1 cellular context compared by ENCODE assay signal in the genomic region with DNA sequence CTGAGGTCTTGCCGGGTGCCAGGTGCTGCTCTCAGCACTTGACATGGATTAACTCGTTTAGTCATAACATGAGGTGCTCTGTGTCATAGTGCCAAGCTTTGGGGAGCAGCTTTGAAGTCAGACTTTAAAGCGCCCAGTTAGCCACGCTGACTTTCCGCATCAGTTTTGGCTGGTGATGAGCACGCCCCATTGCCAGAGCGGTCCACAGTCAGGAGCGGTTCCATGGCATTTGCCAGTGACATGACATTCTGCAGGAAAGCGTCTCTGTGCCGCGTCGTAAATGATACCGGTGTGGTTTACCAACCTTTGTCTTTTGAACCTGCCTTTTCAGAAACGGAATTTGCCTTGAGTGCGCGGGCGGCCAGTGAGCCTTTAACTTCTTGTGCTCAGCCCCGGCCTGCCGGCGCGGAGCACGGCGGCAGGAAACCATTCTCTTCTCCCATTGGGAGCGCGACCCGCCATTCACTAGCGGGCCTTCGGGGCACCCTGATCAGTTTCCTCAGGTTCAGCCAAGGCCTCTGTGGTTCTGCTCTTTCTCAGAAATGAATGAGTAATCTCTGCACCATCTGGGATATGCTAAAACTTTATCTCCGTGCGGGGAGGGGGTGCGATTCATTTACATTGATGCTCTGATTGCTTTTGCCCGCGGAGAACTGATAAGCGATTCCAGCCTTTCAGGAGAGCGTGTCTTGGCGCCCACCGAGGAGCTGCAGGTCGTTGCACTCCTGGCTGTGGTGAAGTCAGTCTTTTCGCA.
A peak's percentile ranks its signal among the peaks of the same experiment; 100 is the strongest.
TF ChIP-seq lines count a peak whose summit lies in the region.

No MANE protein-coding gene starts in this region.

TF ChIP-seq in HepG2, 621 proteins besides CTCF, POLR2A, EP300 and RAD21 (continued from another document and continues in another):
- TF ChIP-seq, protein P1, sequence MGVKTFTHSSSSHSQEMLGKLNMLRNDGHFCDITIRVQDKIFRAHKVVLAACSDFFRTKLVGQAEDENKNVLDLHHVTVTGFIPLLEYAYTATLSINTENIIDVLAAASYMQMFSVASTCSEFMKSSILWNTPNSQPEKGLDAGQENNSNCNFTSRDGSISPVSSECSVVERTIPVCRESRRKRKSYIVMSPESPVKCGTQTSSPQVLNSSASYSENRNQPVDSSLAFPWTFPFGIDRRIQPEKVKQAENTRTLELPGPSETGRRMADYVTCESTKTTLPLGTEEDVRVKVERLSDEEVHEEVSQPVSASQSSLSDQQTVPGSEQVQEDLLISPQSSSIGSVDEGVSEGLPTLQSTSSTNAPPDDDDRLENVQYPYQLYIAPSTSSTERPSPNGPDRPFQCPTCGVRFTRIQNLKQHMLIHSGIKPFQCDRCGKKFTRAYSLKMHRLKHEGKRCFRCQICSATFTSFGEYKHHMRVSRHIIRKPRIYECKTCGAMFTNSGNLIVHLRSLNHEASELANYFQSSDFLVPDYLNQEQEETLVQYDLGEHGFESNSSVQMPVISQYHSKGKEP (CRISPR knock-in tag; IDR thresholded peaks at IDR 0.05): no peak
- TF ChIP-seq MAZ (IDR thresholded peaks at IDR 0.05; ENCODE audit: borderline replicate concordance, low read depth, low read length) (no peak), MAZ (CRISPR knock-in tag; IDR thresholded peaks at IDR 0.05; ENCODE audit: low read depth) (no peak), RBFOX2 (IDR thresholded peaks at IDR 0.05; ENCODE audit: low read depth, low read length) (0 out of 2 replicates have a peak, but pooled peaks have one; percentile 32), NFE2L1 (CRISPR knock-in tag; IDR thresholded peaks at IDR 0.05; ENCODE audit: borderline replicate concordance) (no peak), ZNF891 (CRISPR knock-in tag; IDR thresholded peaks at IDR 0.05) (no peak), TCF12 (IDR thresholded peaks at IDR 0.05) (no peak), TCF12 (CRISPR knock-in tag; IDR thresholded peaks at IDR 0.05) (no peak), HNF4A (CRISPR knock-in tag; IDR thresholded peaks at IDR 0.05) (peak; percentile 3), SP1 (IDR thresholded peaks at IDR 0.05) (no peak), SP1 (CRISPR knock-in tag; IDR thresholded peaks at IDR 0.05) (no peak), NFKBIZ (CRISPR knock-in tag; IDR thresholded peaks at IDR 0.05) (no peak), ATAD3A (CRISPR knock-in tag; IDR thresholded peaks at IDR 0.05) (no peak), ZNF350 (CRISPR knock-in tag; IDR thresholded peaks at IDR 0.05; ENCODE audit: borderline replicate concordance, low read depth) (no peak), JARID2 (CRISPR knock-in tag; IDR thresholded peaks at IDR 0.05; ENCODE audit: insufficient replicate concordance) (no peak), TBP (CRISPR knock-in tag; IDR thresholded peaks at IDR 0.05) (no peak), ZMAT3 (CRISPR knock-in tag; conservative IDR thresholded peaks at IDR 0.05) (no peak), BORCS8-MEF2B (CRISPR knock-in tag; IDR thresholded peaks at IDR 0.05) (no peak), MAFK (conservative IDR thresholded peaks at IDR 0.05 in 1 of 2, IDR thresholded peaks at IDR 0.05 in 1 of 2; ENCODE audit: low read length in 2 of 2) (no peak), ZNF777 (CRISPR knock-in tag; IDR thresholded peaks at IDR 0.05) (no peak), YEATS4 (CRISPR knock-in tag; IDR thresholded peaks at IDR 0.05; ENCODE audit: borderline replicate concordance) (peak; percentile 47; the same call in 1 of the 2 replicates), TAF1 (CRISPR knock-in tag; IDR thresholded peaks at IDR 0.05) (no peak), ZNF652 (CRISPR knock-in tag; IDR thresholded peaks at IDR 0.05; ENCODE audit: borderline replicate concordance, low read depth) (no peak), ZNF615 (CRISPR knock-in tag; IDR thresholded peaks at IDR 0.05; ENCODE audit: borderline replicate concordance) (no peak), ZNF207 (IDR thresholded peaks at IDR 0.05; ENCODE audit: borderline replicate concordance) (no peak), ZNF224 (CRISPR knock-in tag; IDR thresholded peaks at IDR 0.05) (no peak), ZNF296 (CRISPR knock-in tag; conservative IDR thresholded peaks at IDR 0.05) (no peak), ZNF619 (CRISPR knock-in tag; IDR thresholded peaks at IDR 0.05) (no peak), HES4 (CRISPR knock-in tag; IDR thresholded peaks at IDR 0.05; ENCODE audit: borderline replicate concordance) (no peak), TBX2 (CRISPR knock-in tag; IDR thresholded peaks at IDR 0.05; ENCODE audit: borderline replicate concordance) (no peak), ZNF776 (CRISPR knock-in tag; IDR thresholded peaks at IDR 0.05) (no peak), ZNF792 (CRISPR knock-in tag; IDR thresholded peaks at IDR 0.05) (no peak), ZNF605 (CRISPR knock-in tag; IDR thresholded peaks at IDR 0.05) (no peak), RXRB (CRISPR knock-in tag; IDR thresholded peaks at IDR 0.05; ENCODE audit: borderline replicate concordance) (no peak), HHEX (CRISPR knock-in tag; IDR thresholded peaks at IDR 0.05) (no peak), NR3C1 (CRISPR knock-in tag; IDR thresholded peaks at IDR 0.05) (no peak), KMT2B (CRISPR knock-in tag; IDR thresholded peaks at IDR 0.05) (no peak), PLRG1 (conservative IDR thresholded peaks at IDR 0.05) (no peak), ZNF292 (CRISPR knock-in tag; IDR thresholded peaks at IDR 0.05; ENCODE audit: borderline replicate concordance, low read depth) (peak; percentile 51; the same call in 1 of the 2 replicates), SALL1 (CRISPR knock-in tag; IDR thresholded peaks at IDR 0.05) (peak; percentile 67), AGO2 (optimal IDR thresholded peaks at IDR 0.05; ENCODE audit: low read depth, low read length) (no peak), MED8 (CRISPR knock-in tag; IDR thresholded peaks at IDR 0.05; ENCODE audit: insufficient replicate concordance) (no peak), KMT2A (CRISPR knock-in tag; IDR thresholded peaks at IDR 0.05) (peak; percentile 46; the same call in 1 of the 2 replicates), ZNF713 (CRISPR knock-in tag; IDR thresholded peaks at IDR 0.05) (no peak), XBP1 (CRISPR knock-in tag; IDR thresholded peaks at IDR 0.05) (no peak), ELF3 (CRISPR knock-in tag; IDR thresholded peaks at IDR 0.05) (no peak), TGIF2 (CRISPR knock-in tag; IDR thresholded peaks at IDR 0.05) (no peak), CBFB (CRISPR knock-in tag; IDR thresholded peaks at IDR 0.05) (0 out of 2 replicates have a peak, but pooled peaks have one; percentile 25), PCBP1 (IDR thresholded peaks at IDR 0.05; ENCODE audit: borderline replicate concordance, low read depth, low read length) (no peak), KDM6A (CRISPR knock-in tag; IDR thresholded peaks at IDR 0.05; ENCODE audit: low read depth) (no peak), MYC (CRISPR knock-in tag; IDR thresholded peaks at IDR 0.05; ENCODE audit: borderline replicate concordance) (peak; percentile 29; the same call in 1 of the 2 replicates), NFYB (CRISPR knock-in tag; IDR thresholded peaks at IDR 0.05) (peak; percentile 61), AKAP8 (CRISPR knock-in tag; IDR thresholded peaks at IDR 0.05) (no peak)
- TF ChIP-seq, protein P2, sequence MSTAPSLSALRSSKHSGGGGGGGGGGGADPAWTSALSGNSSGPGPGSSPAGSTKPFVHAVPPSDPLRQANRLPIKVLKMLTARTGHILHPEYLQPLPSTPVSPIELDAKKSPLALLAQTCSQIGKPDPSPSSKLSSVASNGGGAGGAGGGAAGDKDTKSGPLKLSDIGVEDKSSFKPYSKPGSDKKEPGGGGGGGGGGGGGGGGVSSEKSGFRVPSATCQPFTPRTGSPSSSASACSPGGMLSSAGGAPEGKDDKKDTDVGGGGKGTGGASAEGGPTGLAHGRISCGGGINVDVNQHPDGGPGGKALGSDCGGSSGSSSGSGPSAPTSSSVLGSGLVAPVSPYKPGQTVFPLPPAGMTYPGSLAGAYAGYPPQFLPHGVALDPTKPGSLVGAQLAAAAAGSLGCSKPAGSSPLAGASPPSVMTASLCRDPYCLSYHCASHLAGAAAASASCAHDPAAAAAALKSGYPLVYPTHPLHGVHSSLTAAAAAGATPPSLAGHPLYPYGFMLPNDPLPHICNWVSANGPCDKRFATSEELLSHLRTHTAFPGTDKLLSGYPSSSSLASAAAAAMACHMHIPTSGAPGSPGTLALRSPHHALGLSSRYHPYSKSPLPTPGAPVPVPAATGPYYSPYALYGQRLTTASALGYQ (CRISPR knock-in tag; IDR thresholded peaks at IDR 0.05): no peak
- TF ChIP-seq, protein P3, sequence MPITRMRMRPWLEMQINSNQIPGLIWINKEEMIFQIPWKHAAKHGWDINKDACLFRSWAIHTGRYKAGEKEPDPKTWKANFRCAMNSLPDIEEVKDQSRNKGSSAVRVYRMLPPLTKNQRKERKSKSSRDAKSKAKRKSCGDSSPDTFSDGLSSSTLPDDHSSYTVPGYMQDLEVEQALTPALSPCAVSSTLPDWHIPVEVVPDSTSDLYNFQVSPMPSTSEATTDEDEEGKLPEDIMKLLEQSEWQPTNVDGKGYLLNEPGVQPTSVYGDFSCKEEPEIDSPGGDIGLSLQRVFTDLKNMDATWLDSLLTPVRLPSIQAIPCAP (CRISPR knock-in tag; IDR thresholded peaks at IDR 0.05; ENCODE audit: low read depth): no peak
- TF ChIP-seq, protein P4, sequence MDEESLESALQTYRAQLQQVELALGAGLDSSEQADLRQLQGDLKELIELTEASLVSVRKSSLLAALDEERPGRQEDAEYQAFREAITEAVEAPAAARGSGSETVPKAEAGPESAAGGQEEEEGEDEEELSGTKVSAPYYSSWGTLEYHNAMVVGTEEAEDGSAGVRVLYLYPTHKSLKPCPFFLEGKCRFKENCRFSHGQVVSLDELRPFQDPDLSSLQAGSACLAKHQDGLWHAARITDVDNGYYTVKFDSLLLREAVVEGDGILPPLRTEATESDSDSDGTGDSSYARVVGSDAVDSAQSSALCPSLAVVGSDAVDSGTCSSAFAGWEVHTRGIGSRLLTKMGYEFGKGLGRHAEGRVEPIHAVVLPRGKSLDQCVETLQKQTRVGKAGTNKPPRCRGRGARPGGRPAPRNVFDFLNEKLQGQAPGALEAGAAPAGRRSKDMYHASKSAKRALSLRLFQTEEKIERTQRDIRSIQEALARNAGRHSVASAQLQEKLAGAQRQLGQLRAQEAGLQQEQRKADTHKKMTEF (CRISPR knock-in tag; IDR thresholded peaks at IDR 0.05): no peak
- TF ChIP-seq, protein P5, sequence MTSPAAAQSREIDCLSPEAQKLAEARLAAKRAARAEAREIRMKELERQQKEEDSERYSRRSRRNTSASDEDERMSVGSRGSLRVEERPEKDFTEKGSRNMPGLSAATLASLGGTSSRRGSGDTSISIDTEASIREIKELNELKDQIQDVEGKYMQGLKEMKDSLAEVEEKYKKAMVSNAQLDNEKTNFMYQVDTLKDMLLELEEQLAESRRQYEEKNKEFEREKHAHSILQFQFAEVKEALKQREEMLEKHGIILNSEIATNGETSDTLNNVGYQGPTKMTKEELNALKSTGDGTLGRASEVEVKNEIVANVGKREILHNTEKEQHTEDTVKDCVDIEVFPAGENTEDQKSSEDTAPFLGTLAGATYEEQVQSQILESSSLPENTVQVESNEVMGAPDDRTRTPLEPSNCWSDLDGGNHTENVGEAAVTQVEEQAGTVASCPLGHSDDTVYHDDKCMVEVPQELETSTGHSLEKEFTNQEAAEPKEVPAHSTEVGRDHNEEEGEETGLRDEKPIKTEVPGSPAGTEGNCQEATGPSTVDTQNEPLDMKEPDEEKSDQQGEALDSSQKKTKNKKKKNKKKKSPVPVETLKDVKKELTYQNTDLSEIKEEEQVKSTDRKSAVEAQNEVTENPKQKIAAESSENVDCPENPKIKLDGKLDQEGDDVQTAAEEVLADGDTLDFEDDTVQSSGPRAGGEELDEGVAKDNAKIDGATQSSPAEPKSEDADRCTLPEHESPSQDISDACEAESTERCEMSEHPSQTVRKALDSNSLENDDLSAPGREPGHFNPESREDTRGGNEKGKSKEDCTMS (CRISPR knock-in tag; conservative IDR thresholded peaks at IDR 0.05): no peak
- TF ChIP-seq, protein P6, sequence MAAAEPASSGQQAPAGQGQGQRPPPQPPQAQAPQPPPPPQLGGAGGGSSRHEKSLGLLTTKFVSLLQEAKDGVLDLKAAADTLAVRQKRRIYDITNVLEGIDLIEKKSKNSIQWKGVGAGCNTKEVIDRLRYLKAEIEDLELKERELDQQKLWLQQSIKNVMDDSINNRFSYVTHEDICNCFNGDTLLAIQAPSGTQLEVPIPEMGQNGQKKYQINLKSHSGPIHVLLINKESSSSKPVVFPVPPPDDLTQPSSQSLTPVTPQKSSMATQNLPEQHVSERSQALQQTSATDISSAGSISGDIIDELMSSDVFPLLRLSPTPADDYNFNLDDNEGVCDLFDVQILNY (CRISPR knock-in tag; conservative IDR thresholded peaks at IDR 0.05): no peak
- TF ChIP-seq, protein P7, sequence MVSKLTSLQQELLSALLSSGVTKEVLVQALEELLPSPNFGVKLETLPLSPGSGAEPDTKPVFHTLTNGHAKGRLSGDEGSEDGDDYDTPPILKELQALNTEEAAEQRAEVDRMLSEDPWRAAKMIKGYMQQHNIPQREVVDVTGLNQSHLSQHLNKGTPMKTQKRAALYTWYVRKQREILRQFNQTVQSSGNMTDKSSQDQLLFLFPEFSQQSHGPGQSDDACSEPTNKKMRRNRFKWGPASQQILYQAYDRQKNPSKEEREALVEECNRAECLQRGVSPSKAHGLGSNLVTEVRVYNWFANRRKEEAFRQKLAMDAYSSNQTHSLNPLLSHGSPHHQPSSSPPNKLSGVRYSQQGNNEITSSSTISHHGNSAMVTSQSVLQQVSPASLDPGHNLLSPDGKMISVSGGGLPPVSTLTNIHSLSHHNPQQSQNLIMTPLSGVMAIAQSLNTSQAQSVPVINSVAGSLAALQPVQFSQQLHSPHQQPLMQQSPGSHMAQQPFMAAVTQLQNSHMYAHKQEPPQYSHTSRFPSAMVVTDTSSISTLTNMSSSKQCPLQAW (CRISPR knock-in tag; IDR thresholded peaks at IDR 0.05): no peak
- TF ChIP-seq, protein P8, sequence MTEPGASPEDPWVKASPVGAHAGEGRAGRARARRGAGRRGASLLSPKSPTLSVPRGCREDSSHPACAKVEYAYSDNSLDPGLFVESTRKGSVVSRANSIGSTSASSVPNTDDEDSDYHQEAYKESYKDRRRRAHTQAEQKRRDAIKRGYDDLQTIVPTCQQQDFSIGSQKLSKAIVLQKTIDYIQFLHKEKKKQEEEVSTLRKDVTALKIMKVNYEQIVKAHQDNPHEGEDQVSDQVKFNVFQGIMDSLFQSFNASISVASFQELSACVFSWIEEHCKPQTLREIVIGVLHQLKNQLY (CRISPR knock-in tag; IDR thresholded peaks at IDR 0.05): no peak
- TF ChIP-seq, protein P9, sequence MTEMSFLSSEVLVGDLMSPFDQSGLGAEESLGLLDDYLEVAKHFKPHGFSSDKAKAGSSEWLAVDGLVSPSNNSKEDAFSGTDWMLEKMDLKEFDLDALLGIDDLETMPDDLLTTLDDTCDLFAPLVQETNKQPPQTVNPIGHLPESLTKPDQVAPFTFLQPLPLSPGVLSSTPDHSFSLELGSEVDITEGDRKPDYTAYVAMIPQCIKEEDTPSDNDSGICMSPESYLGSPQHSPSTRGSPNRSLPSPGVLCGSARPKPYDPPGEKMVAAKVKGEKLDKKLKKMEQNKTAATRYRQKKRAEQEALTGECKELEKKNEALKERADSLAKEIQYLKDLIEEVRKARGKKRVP (CRISPR knock-in tag; IDR thresholded peaks at IDR 0.05): no peak
